Comparison of ENCODE assay signal across 8 cellular contexts in the genomic region with DNA sequence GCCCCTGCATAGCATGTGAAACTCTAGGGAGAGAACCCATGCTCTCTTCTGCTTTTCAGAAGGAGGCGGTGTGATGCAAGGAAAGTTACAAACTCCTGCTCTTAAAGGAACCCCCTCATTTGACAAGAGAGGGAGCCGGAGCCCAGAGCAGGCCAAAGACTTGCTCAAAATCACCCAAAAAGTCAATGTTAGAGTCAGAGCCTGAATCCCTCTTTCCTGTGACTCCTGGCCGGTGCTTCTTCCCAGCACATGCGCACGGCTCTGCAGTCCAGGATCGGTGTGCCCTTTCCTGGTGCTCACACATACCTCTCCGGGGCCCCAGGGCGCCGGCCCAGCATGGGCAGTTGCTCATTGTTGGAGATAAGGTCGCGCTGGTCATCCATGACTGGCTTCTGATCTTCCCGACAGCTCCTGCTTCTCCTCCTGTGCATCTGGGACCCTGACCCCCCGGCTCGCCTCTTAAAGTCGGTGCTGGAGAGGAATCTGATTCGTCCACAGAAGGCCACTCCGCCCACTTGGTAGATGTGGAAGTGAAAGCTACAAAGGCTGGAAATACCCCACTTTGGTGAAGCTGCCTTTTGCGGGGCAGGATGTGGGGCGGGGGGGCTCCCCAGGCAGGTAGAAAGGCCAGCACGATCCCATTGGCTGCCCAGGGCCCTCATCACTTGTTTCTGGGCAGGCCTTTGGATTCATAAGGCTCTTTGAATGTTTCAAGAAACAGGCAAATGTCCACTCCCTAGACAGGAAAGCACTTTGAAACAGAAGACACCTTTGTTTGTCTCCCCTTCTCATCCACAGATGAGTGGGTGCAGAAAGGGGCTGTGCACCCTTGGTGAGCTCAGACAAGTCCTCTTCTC. TPM values are rescaled to one million over a fixed set of nuclear protein-coding genes. Genes with fewer than 3 reads are reported as not detected.
DNase-seq lines count a peak whose midpoint lies in the region; ATAC-seq and TF ChIP-seq lines count a peak whose summit lies in the region.

A gene (minus strand): TSS at position 592 of the 857 bp plus-strand sequence. CDS start 161 bp downstream, at position 431.

- H3K27me3 ChIP-seq in upper lobe of left lung: no peaks in the 10 kb centered on the region

- H3K4me3 ChIP-seq in upper lobe of left lung: peak within 1 kb of the TSS; percentile 54 to 66 (median 62)

- 3 to 15% methylated on average over 9 to 20 of the region's 20 CpGs for WGBS in upper lobe of left lung, 2 donors

- H3K4me1 ChIP-seq in upper lobe of left lung: peaks cover 37 to 60% (median 47%) of the 10 kb centered on the region in 4 donors

- H3K4me3 Mint-ChIP-seq in activated naive CD4-positive, alpha-beta T cell treated with anti-CD3 and anti-CD28 coated beads for 36 hours: peak within 1 kb of the TSS; percentile 98
- peak within 1 kb of the TSS; percentile 77 for H3K4me3 Mint-ChIP-seq in progenitor cell of endocrine pancreas (ENCODE audit: low read depth)

- in situ Hi-C loops in SK-MEL-5 (cut with HindIII; ENCODE audit: low pct_unique_long_range_greater_than_20kb, low sequenced_read_pairs): no loop called here

- DNase-seq in SK-MEL-5 (ENCODE audit: low read depth, low spot score): peak; percentile 76
- DNase-seq in activated naive CD4-positive, alpha-beta T cell treated with anti-CD3 and anti-CD28 coated beads for 36 hours: peak; percentile 98
- peak; percentile 92 for DNase-seq in cardiac septum (ENCODE audit: low spot score)
- DNase-seq in progenitor cell of endocrine pancreas (ENCODE audit: low spot score, unreplicated experiment): peak; percentile 50
- peak; percentile 92 to 99 for DNase-seq in upper lobe of left lung
- DNase-seq in NCI-H187 (lab: John Stamatoyannopoulos, UW): no peak

- peak within 1 kb of the TSS; percentile 98 for H3K27ac Mint-ChIP-seq in activated naive CD4-positive, alpha-beta T cell treated with anti-CD3 and anti-CD28 coated beads for 36 hours
- peak within 1 kb of the TSS; percentile 88 for H3K27ac Mint-ChIP-seq in progenitor cell of endocrine pancreas

- H3K4me1 Mint-ChIP-seq in activated naive CD4-positive, alpha-beta T cell treated with anti-CD3 and anti-CD28 coated beads for 36 hours (ENCODE audit: low read depth): peaks cover 39% of the 10 kb centered on the region
- H3K4me1 Mint-ChIP-seq in progenitor cell of endocrine pancreas (ENCODE audit: low read depth): peaks cover 21% of the 10 kb centered on the region

- peak in 3 of 4 donors; percentile 73 to 98 (median 92) for TF ChIP-seq POLR2A in upper lobe of left lung (IDR thresholded peaks at IDR 0.05)

- peaks cover 16% of the 10 kb centered on the region for H3K36me3 Mint-ChIP-seq in activated naive CD4-positive, alpha-beta T cell treated with anti-CD3 and anti-CD28 coated beads for 36 hours (ENCODE audit: low read depth)
- H3K36me3 Mint-ChIP-seq in progenitor cell of endocrine pancreas (ENCODE audit: insufficient read depth): no peaks in the 10 kb centered on the region

- H3K9me3 Mint-ChIP-seq in activated naive CD4-positive, alpha-beta T cell treated with anti-CD3 and anti-CD28 coated beads for 36 hours: no peaks in the 10 kb centered on the region
- no peaks in the 10 kb centered on the region for H3K9me3 Mint-ChIP-seq in progenitor cell of endocrine pancreas (ENCODE audit: low read depth)

- no peaks in the 10 kb centered on the region for H3K9me3 ChIP-seq in upper lobe of left lung

- no peak for TF ChIP-seq EP300 in upper lobe of left lung (IDR thresholded peaks at IDR 0.05)

- no peaks in the 10 kb centered on the region for H3K27me3 Mint-ChIP-seq in activated naive CD4-positive, alpha-beta T cell treated with anti-CD3 and anti-CD28 coated beads for 36 hours (ENCODE audit: low read depth)
- H3K27me3 Mint-ChIP-seq in progenitor cell of endocrine pancreas: no peaks in the 10 kb centered on the region

- TF ChIP-seq CTCF in progenitor cell of endocrine pancreas (IDR thresholded peaks at IDR 0.05; ENCODE audit: unreplicated experiment): no peak
- TF ChIP-seq CTCF in upper lobe of left lung (IDR thresholded peaks at IDR 0.05): peak in 1 of 6 experiments; percentile 5

- CTCF ChIA-PET in activated naive CD4-positive, alpha-beta T cell treated with anti-CD3 and anti-CD28 coated beads for 36 hours (lab: Charles Lee): interaction anchor here (0.6 to 4.3 kb wide), 4 partner anchors 13 to 47 kb away, joined by 3 to 33 read pairs (median 8); no protein-coding TSS in a partner anchor

- peak within 1 kb of the TSS; percentile 93 to 95 (median 94) for H3K27ac ChIP-seq in upper lobe of left lung

- peak; percentile 73 for ATAC-seq in GM18867 (IDR thresholded peaks at IDR 0.05; ENCODE audit: unreplicated experiment)
- peak; percentile 65 for ATAC-seq in HG03066 (IDR thresholded peaks at IDR 0.05; ENCODE audit: low read depth, unreplicated experiment)
- ATAC-seq in upper lobe of left lung (ENCODE audit: low FRiP score in 2 of 2): peak; percentile 80 to 92

- H3K36me3 ChIP-seq in upper lobe of left lung: peaks cover 0 to 10% (median 5%) of the 10 kb centered on the region in 4 donors

- intact Hi-C loops in activated naive CD4-positive, alpha-beta T cell treated with anti-CD3 and anti-CD28 coated beads for 36 hours (cut with micrococcal nuclease): loop anchor here (1.0 to 5.0 kb wide), 11 partner anchors 24 to 1065 kb away; a partner anchor contains a TSS
- intact Hi-C loops in cardiac septum (cut with DNase I): no loop called here

RNA-seq across cellular contexts. Expression of the gene that starts here (rescaled TPM):
- 46.8 and 48.5 TPM in 2 replicates for total RNA-seq in SK-MEL-5 (2014; rRNA removed; shearing (Covaris generic))
- 165 and 174 TPM in 2 replicates for polyA plus RNA-seq in SK-MEL-5 (2015; cell fraction: cytosol; rRNA removed)
- 28.8 and 31.9 TPM in 2 replicates for polyA plus RNA-seq in SK-MEL-5 (2015; cell fraction: nucleus; rRNA removed)
- 100 to 1,000 TPM; 312 to 316 TPM for total RNA-seq in activated naive CD4-positive, alpha-beta T cell treated with anti-CD3 and anti-CD28 coated beads for 36 hours
- total RNA-seq in cardiac septum (239 TPM), progenitor cell of endocrine pancreas (41.3 and 45.8 TPM in 2 replicates), upper lobe of left lung (1,000 to 10,000 TPM in 5 of 6 donors, 100 to 1,000 TPM in 1; 957 to 4,783 (median 3,180) TPM)

Comparison
In these comparisons a context has a peak if more than half of its experiments do, and no peak if none do; other contexts are left out.
1. DNase-seq: peak in SK-MEL-5 (single experiment), activated naive CD4-positive, alpha-beta T cell treated with anti-CD3 and anti-CD28 coated beads for 36 hours (single experiment), cardiac septum (single experiment), progenitor cell of endocrine pancreas (single experiment) and upper lobe of left lung (2 of 2); none in NCI-H187 (0 of 2).
2. Peak in every context shown above with its lines, with median percentiles within 50 percentile points of each other: ATAC-seq.